Comparison of ENCODE assay signal across 21 cellular contexts in the genomic region with DNA sequence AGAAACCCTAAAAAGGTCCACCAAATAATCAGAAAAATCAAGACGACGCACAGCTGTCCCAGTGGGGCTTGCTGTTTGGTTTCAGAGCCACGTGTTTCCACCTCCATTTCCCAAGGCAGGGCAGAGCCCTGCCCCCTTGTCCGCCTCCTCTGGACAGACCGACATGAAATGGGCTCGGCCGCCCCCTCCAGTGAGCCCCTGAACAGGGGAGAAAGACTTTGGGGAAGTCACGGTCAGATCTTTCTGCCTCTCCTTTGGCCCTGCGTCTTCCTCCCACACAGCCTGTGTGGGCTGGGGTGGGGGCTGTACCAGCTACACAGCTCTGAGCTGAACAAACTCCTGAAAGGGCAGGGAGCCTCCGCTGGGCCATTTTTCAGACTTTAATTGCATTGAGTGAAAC.
DNase-seq lines count a peak whose midpoint lies in the region; TF ChIP-seq lines count a peak whose summit lies in the region.
"Had no signal": no experiment of that assay in that cellular context is flagged by ENCODE, and none has a peak within 500 bp of the region (broad histone marks: within the 10 kb centered on the region; RNA-seq: fewer than 3 reads in every experiment).

No MANE protein-coding gene starts in this region.

- WGBS in prostate gland: 22% methylated on average over 10 of the region's 10 CpGs

- H3K9me3 ChIP-seq in OCI-LY7 (ENCODE audit: low read length) (no peaks in the 10 kb centered on the region), stomach smooth muscle (ENCODE audit: control insufficient read depth in 2 of 2, low read length in 2 of 2) (no peaks in the 10 kb centered on the region), prostate gland (no peaks in the 10 kb centered on the region)
- H3K9me3 ChIP-seq: Peyer's patch had no signal

- H3K4me3 ChIP-seq in OCI-LY7 (ENCODE audit: low read depth, low read length, poor library complexity, severe bottlenecking) (peak overlapping the region; percentile 21), stomach smooth muscle (ENCODE audit: low read length in 2 of 2) (peak overlapping the region in 1 of 2 donors; percentile 3), prostate gland (no peak overlapping the region)
- H3K4me3 ChIP-seq: GM12878, Peyer's patch had no signal

- no peak overlapping the region for H3K27ac Mint-ChIP-seq in nephron progenitor cell
- H3K27ac Mint-ChIP-seq: CD8-positive, alpha-beta memory T cell had no signal

- intact Hi-C loops in OCI-LY7 (cut with micrococcal nuclease; ENCODE audit: unreplicated experiment) (loop anchor here (1.0 kb wide), 2 partner anchors 35 to 83 kb away; no protein-coding TSS in a partner anchor), prostate gland (cut with DNase I) (no loop called here)

- no peak for TF ChIP-seq POLR2A in prostate gland (IDR thresholded peaks at IDR 0.05)

- peaks cover 22% of the 10 kb centered on the region for H3K4me1 Mint-ChIP-seq in nephron progenitor cell
- H3K4me1 Mint-ChIP-seq: CD8-positive, alpha-beta memory T cell had no signal

- no peaks in the 10 kb centered on the region for H3K79me2 ChIP-seq in OCI-LY7 (ENCODE audit: insufficient read depth, low read depth, low read length)

- peak overlapping the region; percentile 78 for H3K27ac ChIP-seq in OCI-LY7 (ENCODE audit: low read depth, low read length, poor library complexity, severe bottlenecking)
- peak overlapping the region; percentile 24 for H3K27ac ChIP-seq in stomach smooth muscle (ENCODE audit: low read length)
- H3K27ac ChIP-seq in prostate gland: no peak overlapping the region
- H3K27ac ChIP-seq: HL-60, Peyer's patch had no signal

- peaks cover 79% of the 10 kb centered on the region for H3K4me1 ChIP-seq in OCI-LY7 (ENCODE audit: insufficient read depth, low read length, poor library complexity, severe bottlenecking)
- peaks cover 21% of the 10 kb centered on the region for H3K4me1 ChIP-seq in stomach smooth muscle (ENCODE audit: control insufficient read depth, insufficient read depth, low read length)
- no peaks in the 10 kb centered on the region for H3K4me1 ChIP-seq in prostate gland (replicated peaks)
- H3K4me1 ChIP-seq: Peyer's patch had no signal

- no peaks in the 10 kb centered on the region for H3K36me3 Mint-ChIP-seq in nephron progenitor cell (ENCODE audit: low read depth)
- H3K36me3 Mint-ChIP-seq: CD8-positive, alpha-beta memory T cell; IgD-negative memory B cell had no signal

- CTCF ChIA-PET in OCI-LY7 (lab: Charles Lee; ENCODE audit: unreplicated experiment): interaction anchor here (0.5 kb wide), 1 partner anchor 951 kb away, joined by 7 read pairs; no protein-coding TSS in a partner anchor

- peaks cover 17% of the 10 kb centered on the region for H3K27me3 Mint-ChIP-seq in nephron progenitor cell (ENCODE audit: low read depth, poor library complexity)

- BruUV-seq in OCI-LY7 (replicated peaks; lab: Mats Ljungman, UMichigan): no TSS peak

- H3K27me3 ChIP-seq in stomach smooth muscle (ENCODE audit: control insufficient read depth in 1 of 2, insufficient read depth in 2 of 2, low read length in 2 of 2): peaks cover 10 to 17% of the 10 kb centered on the region in 2 donors
- peaks cover 7% of the 10 kb centered on the region for H3K27me3 ChIP-seq in prostate gland (replicated peaks; ENCODE audit: insufficient read depth)
- H3K27me3 ChIP-seq: Peyer's patch had no signal

- TF ChIP-seq CTCF in OCI-LY7 (conservative IDR thresholded peaks at IDR 0.05; ENCODE audit: low read length) (no peak), nephron progenitor cell (IDR thresholded peaks at IDR 0.05) (no peak), prostate gland (IDR thresholded peaks at IDR 0.05) (no peak)

- peak overlapping the region; percentile 45; the same call in 1 of the 2 replicates for H2AFZ ChIP-seq in OCI-LY7 (ENCODE audit: low read length)

- POLR2A ChIA-PET in OCI-LY7 (lab: Charles Lee): interaction anchor here (0.7 to 3.0 kb wide), 2 partner anchors 35 to 367 kb away, joined by 3 to 24 read pairs; no protein-coding TSS in a partner anchor

- no peaks in the 10 kb centered on the region for H4K20me1 ChIP-seq in OCI-LY7 (ENCODE audit: insufficient read depth, low read length)

- H3K9ac ChIP-seq in stomach smooth muscle (ENCODE audit: low read length in 2 of 2): no peak overlapping the region

- peak; percentile 21 for DNase-seq in CMK (ENCODE audit: low read depth)
- peak; percentile 65 for DNase-seq in OCI-LY7 (ENCODE audit: low spot score)
- no peak for DNase-seq in nephron progenitor cell
- no peak for DNase-seq in CD1c-positive myeloid dendritic cell (ENCODE audit: extremely low spot score)
- no peak for DNase-seq in prostate gland (ENCODE audit: low spot score)
- no peak for DNase-seq in activated effector memory CD4-positive, alpha-beta T cell treated with anti-CD3 and anti-CD28 coated beads, Interleukin-2, amount 50 U/mL, for 16 hours
- DNase-seq: AML-193; CD8-positive, alpha-beta memory T cell; DND-41; GDM1; Kasumi-1; NCI-H1105 treated with DMSO at 0.1 percent for 48 hours; NCI-H1694 treated with DMSO at 0.1 percent for 48 hours; NCI-H2107; NCI-H2227 treated with DMSO at 0.1 percent for 48 hours; NCI-H524 treated with DMSO at 0.1 percent for 48 hours; Peyer's patch had no signal

- H3K4me3 Mint-ChIP-seq in nephron progenitor cell: peak overlapping the region; percentile 3
- H3K4me3 Mint-ChIP-seq: CD8-positive, alpha-beta memory T cell had no signal

- no peaks in the 10 kb centered on the region for H3K9me2 ChIP-seq in OCI-LY7 (ENCODE audit: insufficient read depth, low read length)

- peak overlapping the region; percentile 68 for H3K4me2 ChIP-seq in OCI-LY7 (ENCODE audit: low read length)

- H3K36me3 ChIP-seq in OCI-LY7 (ENCODE audit: insufficient read depth, low read length) (no peaks in the 10 kb centered on the region), stomach smooth muscle (ENCODE audit: control insufficient read depth in 2 of 2, insufficient read depth in 2 of 2, low read length in 2 of 2) (no peaks in the 10 kb centered on the region), prostate gland (no peaks in the 10 kb centered on the region)
- H3K36me3 ChIP-seq: Peyer's patch had no signal

- no peaks in the 10 kb centered on the region for H3K9me3 Mint-ChIP-seq in nephron progenitor cell
- H3K9me3 Mint-ChIP-seq: CD8-positive, alpha-beta memory T cell; IgD-negative memory B cell had no signal

Comparison
In these comparisons a context has a peak if more than half of its experiments do, and no peak if none do; other contexts are left out.
1. DNase-seq: peak in CMK (single experiment) and OCI-LY7 (single experiment); none in nephron progenitor cell (single experiment), CD1c-positive myeloid dendritic cell (single experiment), prostate gland (single experiment) and activated effector memory CD4-positive, alpha-beta T cell treated with anti-CD3 and anti-CD28 coated beads, Interleukin-2, amount 50 U/mL, for 16 hours (single experiment).
2. H3K27ac ChIP-seq: peak in OCI-LY7 (single experiment) and stomach smooth muscle (single experiment); none in prostate gland (0 of 2).